17 cellular contexts compared by ENCODE assay signal in the genomic region with DNA sequence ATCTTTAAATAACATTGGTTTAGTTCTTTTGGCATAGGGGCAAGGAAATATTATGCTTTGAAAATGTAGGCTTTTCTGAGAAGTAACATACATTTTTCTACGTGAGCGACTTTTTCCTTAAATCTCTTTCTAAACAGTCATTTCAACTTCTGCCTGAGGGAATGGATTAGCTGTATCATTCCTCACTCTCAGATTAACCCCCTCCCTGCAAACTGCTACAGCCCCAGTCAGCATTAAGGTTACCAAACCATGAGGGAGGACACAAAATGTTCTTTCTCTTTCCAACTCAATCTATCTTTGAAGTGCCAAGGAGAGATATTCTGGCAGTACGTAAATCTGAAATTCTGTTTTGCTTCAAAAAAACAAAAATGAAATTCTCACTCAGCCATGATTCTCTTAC.
A peak's percentile ranks its signal among the peaks of the same experiment; 100 is the strongest.
DNase-seq lines count a peak whose midpoint lies in the region; ATAC-seq, FAIRE-seq and TF ChIP-seq lines count a peak whose summit lies in the region.
"Had no signal": no experiment of that assay in that cellular context is flagged by ENCODE, and none has a peak within 500 bp of the region (broad histone marks: within the 10 kb centered on the region; RNA-seq: fewer than 3 reads in every experiment).

No MANE protein-coding gene starts in this region.

- DNase-seq in A549 (ENCODE audit: low read depth in 1 of 2, low spot score in 1 of 2) (no peak), adipocyte (ENCODE audit: low read depth) (peak; percentile 87), epithelial cell of prostate (ENCODE audit: low read depth, low spot score) (no peak), NCI-H2107 (lab: John Stamatoyannopoulos, UW) (no peak), DMS153 treated with DMSO at 0.1 percent for 48 hours (lab: John Stamatoyannopoulos, UW; ENCODE audit: unreplicated experiment) (no peak), NCI-H510A treated with DMSO at 0.1 percent for 48 hours (lab: John Stamatoyannopoulos, UW) (no peak)
- no peak for DNase-seq in activated CD8-positive, alpha-beta T cell treated with anti-CD3 and anti-CD28 coated beads, Interleukin-2, amount 10 ng/mL, durations not matched to agents 7 days and 5 days
- DNase-seq: Caco-2, DMS53, NCI-H1436, NCI-H2029 treated with DMSO at 0.1 percent for 48 hours, NCI-H524 treated with DMSO at 0.1 percent for 48 hours had no signal

- TF ChIP-seq RAD21 in A549 (conservative IDR thresholded peaks at IDR 0.05 in 1 of 2, IDR thresholded peaks at IDR 0.05 in 1 of 2), result no peak

- H3K36me3 ChIP-seq in adipocyte (ENCODE audit: control insufficient read depth, insufficient read depth, low read length, severe bottlenecking) (no peaks in the 10 kb centered on the region), parathyroid adenoma (ENCODE audit: control insufficient read depth, insufficient read depth, low read length) (no peaks in the 10 kb centered on the region)

- CTCF ChIA-PET in A549 (lab: Yijun Ruan, JAX), result no interaction called here
- CTCF ChIA-PET in activated CD8-positive, alpha-beta T cell treated with anti-CD3 and anti-CD28 coated beads, Interleukin-2, amount 10 ng/mL, durations not matched to agents 7 days and 5 days (lab: Charles Lee), result no interaction called here

- H3K79me2 ChIP-seq in parathyroid adenoma, result no peaks in the 10 kb centered on the region

- peaks cover 11% of the 10 kb centered on the region for H3K9me3 Mint-ChIP-seq in activated CD8-positive, alpha-beta T cell treated with anti-CD3 and anti-CD28 coated beads, Interleukin-2, amount 10 ng/mL, durations not matched to agents 7 days and 5 days (ENCODE audit: insufficient read depth)

- peak; percentile 23 for FAIRE-seq in A549 (lab: Jason Lieb, UNC)
- FAIRE-seq: GM18507, HTR-8/SVneo, K562 had no signal

- no peak overlapping the region for H3K9ac ChIP-seq in adipocyte (ENCODE audit: low read length)
- no peak overlapping the region for H3K9ac ChIP-seq in parathyroid adenoma

- H3K4me3 ChIP-seq in A549 (no peak overlapping the region), adipocyte (ENCODE audit: low read length) (no peak overlapping the region), parathyroid adenoma (ENCODE audit: low read depth, low read length) (no peak overlapping the region)
- H3K4me3 ChIP-seq: K562 had no signal

- peak overlapping the region; percentile 14 for H2AFZ ChIP-seq in parathyroid adenoma

- no peaks in the 10 kb centered on the region for H3K27me3 ChIP-seq in adipocyte (replicated peaks; ENCODE audit: control insufficient read depth, insufficient read depth, low read length)
- no peaks in the 10 kb centered on the region for H3K27me3 ChIP-seq in parathyroid adenoma (ENCODE audit: control insufficient read depth, insufficient read depth, low read length)

- H3K27ac ChIP-seq in A549, result no peak overlapping the region
- H3K27ac ChIP-seq in epithelial cell of prostate, result peak overlapping the region; percentile 3
- no peak overlapping the region for H3K27ac ChIP-seq in parathyroid adenoma

- no peak for TF ChIP-seq EP300 in A549 (IDR thresholded peaks at IDR 0.05)

- H3K4me1 ChIP-seq in A549, result no peaks in the 10 kb centered on the region
- peaks cover 8% of the 10 kb centered on the region for H3K4me1 ChIP-seq in adipocyte (ENCODE audit: control insufficient read depth, insufficient read depth, low read length)
- H3K4me1 ChIP-seq in parathyroid adenoma, result no peaks in the 10 kb centered on the region

- no peaks in the 10 kb centered on the region for H3K36me3 Mint-ChIP-seq in activated CD8-positive, alpha-beta T cell treated with anti-CD3 and anti-CD28 coated beads, Interleukin-2, amount 10 ng/mL, durations not matched to agents 7 days and 5 days (ENCODE audit: low read depth)
- H3K36me3 Mint-ChIP-seq: CD14-positive monocyte had no signal

- no peak for TF ChIP-seq CTCF in A549 (IDR thresholded peaks at IDR 0.05)
- no peak for TF ChIP-seq CTCF in parathyroid adenoma (IDR thresholded peaks at IDR 0.05)

- H3K27me3 Mint-ChIP-seq in activated CD8-positive, alpha-beta T cell treated with anti-CD3 and anti-CD28 coated beads, Interleukin-2, amount 10 ng/mL, durations not matched to agents 7 days and 5 days (ENCODE audit: low read depth), result no peaks in the 10 kb centered on the region

- TF ChIP-seq POLR2A in A549 (IDR thresholded peaks at IDR 0.05; ENCODE audit: low read length), result no peak

- H3K4me2 ChIP-seq in A549 (no peak overlapping the region), parathyroid adenoma (ENCODE audit: low read length) (no peak overlapping the region)

- no peak overlapping the region for H3K4me3 Mint-ChIP-seq in activated CD8-positive, alpha-beta T cell treated with anti-CD3 and anti-CD28 coated beads, Interleukin-2, amount 10 ng/mL, durations not matched to agents 7 days and 5 days
- H3K4me3 Mint-ChIP-seq: CD14-positive monocyte had no signal

- no peak for ATAC-seq in A549
- no peak for ATAC-seq in activated CD8-positive, alpha-beta T cell treated with anti-CD3 and anti-CD28 coated beads, Interleukin-2, amount 10 ng/mL, durations not matched to agents 7 days and 5 days
- ATAC-seq: K562 had no signal

- no peak overlapping the region for H3K27ac Mint-ChIP-seq in activated CD8-positive, alpha-beta T cell treated with anti-CD3 and anti-CD28 coated beads, Interleukin-2, amount 10 ng/mL, durations not matched to agents 7 days and 5 days
- H3K27ac Mint-ChIP-seq: CD14-positive monocyte had no signal

- WGBS in A549 (ENCODE audit: missing lambda C conversion rate), result 87% methylated on average over 3 of the region's 3 CpGs

- no peaks in the 10 kb centered on the region for H3K4me1 Mint-ChIP-seq in activated CD8-positive, alpha-beta T cell treated with anti-CD3 and anti-CD28 coated beads, Interleukin-2, amount 10 ng/mL, durations not matched to agents 7 days and 5 days (ENCODE audit: low read depth)
- H3K4me1 Mint-ChIP-seq: CD14-positive monocyte had no signal

- no peaks in the 10 kb centered on the region for H3K9me3 ChIP-seq in A549
- H3K9me3 ChIP-seq in adipocyte (ENCODE audit: control insufficient read depth, low read length), result no peaks in the 10 kb centered on the region
- H3K9me3 ChIP-seq in parathyroid adenoma (ENCODE audit: control insufficient read depth, low read length), result no peaks in the 10 kb centered on the region

- POLR2A ChIA-PET in A549 (lab: Yijun Ruan, JAX), result no interaction called here
- POLR2A ChIA-PET in activated CD8-positive, alpha-beta T cell treated with anti-CD3 and anti-CD28 coated beads, Interleukin-2, amount 10 ng/mL, durations not matched to agents 7 days and 5 days (lab: Charles Lee), result no interaction called here

TF ChIP-seq in A549, 52 proteins besides CTCF, POLR2A, EP300 and RAD21:
- TF ChIP-seq CHD4 (IDR thresholded peaks at IDR 0.05; ENCODE audit: borderline replicate concordance), result no peak
- TF ChIP-seq HOXB5 (CRISPR knock-in tag; IDR thresholded peaks at IDR 0.05), result no peak
- no peak for TF ChIP-seq GATA3 (IDR thresholded peaks at IDR 0.05; ENCODE audit: borderline replicate concordance)
- TF ChIP-seq, protein P1, sequence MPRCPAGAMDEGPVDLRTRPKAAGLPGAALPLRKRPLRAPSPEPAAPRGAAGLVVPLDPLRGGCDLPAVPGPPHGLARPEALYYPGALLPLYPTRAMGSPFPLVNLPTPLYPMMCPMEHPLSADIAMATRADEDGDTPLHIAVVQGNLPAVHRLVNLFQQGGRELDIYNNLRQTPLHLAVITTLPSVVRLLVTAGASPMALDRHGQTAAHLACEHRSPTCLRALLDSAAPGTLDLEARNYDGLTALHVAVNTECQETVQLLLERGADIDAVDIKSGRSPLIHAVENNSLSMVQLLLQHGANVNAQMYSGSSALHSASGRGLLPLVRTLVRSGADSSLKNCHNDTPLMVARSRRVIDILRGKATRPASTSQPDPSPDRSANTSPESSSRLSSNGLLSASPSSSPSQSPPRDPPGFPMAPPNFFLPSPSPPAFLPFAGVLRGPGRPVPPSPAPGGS (IDR thresholded peaks at IDR 0.05), result no peak
- TF ChIP-seq RNF2 (IDR thresholded peaks at IDR 0.05; ENCODE audit: borderline replicate concordance, low read depth), result no peak
- TF ChIP-seq MAFK (IDR thresholded peaks at IDR 0.05; ENCODE audit: partially characterized antibody), result no peak
- TF ChIP-seq, protein P2, sequence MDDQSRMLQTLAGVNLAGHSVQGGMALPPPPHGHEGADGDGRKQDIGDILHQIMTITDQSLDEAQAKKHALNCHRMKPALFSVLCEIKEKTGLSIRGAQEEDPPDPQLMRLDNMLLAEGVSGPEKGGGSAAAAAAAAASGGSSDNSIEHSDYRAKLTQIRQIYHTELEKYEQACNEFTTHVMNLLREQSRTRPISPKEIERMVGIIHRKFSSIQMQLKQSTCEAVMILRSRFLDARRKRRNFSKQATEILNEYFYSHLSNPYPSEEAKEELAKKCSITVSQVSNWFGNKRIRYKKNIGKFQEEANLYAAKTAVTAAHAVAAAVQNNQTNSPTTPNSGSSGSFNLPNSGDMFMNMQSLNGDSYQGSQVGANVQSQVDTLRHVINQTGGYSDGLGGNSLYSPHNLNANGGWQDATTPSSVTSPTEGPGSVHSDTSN (IDR thresholded peaks at IDR 0.05), result no peak
TF ChIP-seq in A549: peak in this region for 0.
